In genomic region chr9:20382460-20383071, GRCh38 we compare ENCODE assay signal across 10 cellular contexts.
DNase-seq lines count a peak whose midpoint lies in the region; ATAC-seq, FAIRE-seq and TF ChIP-seq lines count a peak whose summit lies in the region.
"Had no signal": no experiment of that assay in that cellular context is flagged by ENCODE, and none has a peak within 500 bp of the region (broad histone marks: within the 10 kb centered on the region; RNA-seq: fewer than 3 reads in every experiment).

No MANE protein-coding gene starts in this region.

- no peak overlapping the region for H3K4me3 ChIP-seq in SK-N-SH (ENCODE audit: low read depth in 2 of 2, low read length in 1 of 2)
- no peak overlapping the region for H3K4me3 ChIP-seq in kidney (ENCODE audit: low read length in 2 of 2)
- no peak overlapping the region for H3K4me3 ChIP-seq in CD4-positive, alpha-beta memory T cell (ENCODE audit: low read length in 2 of 2)

- H4K20me1 ChIP-seq in SK-N-SH (ENCODE audit: insufficient read depth): no peaks in the 10 kb centered on the region

- peaks cover 4 to 8% of the 10 kb centered on the region in 2 donors for H3K36me3 Mint-ChIP-seq in CD4-positive, alpha-beta memory T cell
- H3K36me3 Mint-ChIP-seq: stimulated activated effector memory CD8-positive, alpha-beta T cell treated with anti-CD3 and anti-CD28 coated beads, Interleukin-12 subunit alpha, Interleukin-12 subunit beta, amount 100 ng/mL, for 72 hours had no signal

- no peak for FAIRE-seq in kidney (lab: Jason Lieb, UNC)

- DNase-seq in SK-N-SH (no peak), renal cortical epithelial cell (ENCODE audit: low read depth) (peak; percentile 41), kidney (no peak)
- no peak for DNase-seq in stimulated activated CD4-positive, alpha-beta T cell treated with anti-CD3 and anti-CD28 coated beads, Interleukin-15, amount 100 ng/mL, for 24 hours
- DNase-seq in CD4-positive, alpha-beta memory T cell: no peak

- peak overlapping the region in 1 of 7 donors; percentile 15 for H3K27ac Mint-ChIP-seq in CD4-positive, alpha-beta memory T cell
- H3K27ac Mint-ChIP-seq: dendritic cell treated with granulocyte-macrophage colony-stimulating factor and Interleukin-4, amounts not matched to agents 40 ng/mL and 50 ng/mL, for 4 days; stimulated activated effector memory CD8-positive, alpha-beta T cell treated with anti-CD3 and anti-CD28 coated beads, Interleukin-12 subunit alpha, Interleukin-12 subunit beta, amount 100 ng/mL, for 72 hours had no signal

- no peaks in the 10 kb centered on the region for H3K9me2 ChIP-seq in SK-N-SH

- H3K27me3 Mint-ChIP-seq in CD4-positive, alpha-beta memory T cell: no peaks in the 10 kb centered on the region
- H3K27me3 Mint-ChIP-seq: dendritic cell treated with granulocyte-macrophage colony-stimulating factor and Interleukin-4, amounts not matched to agents 40 ng/mL and 50 ng/mL, for 4 days had no signal

- H3K9me3 Mint-ChIP-seq in CD4-positive, alpha-beta memory T cell: no peaks in the 10 kb centered on the region
- H3K9me3 Mint-ChIP-seq: dendritic cell treated with granulocyte-macrophage colony-stimulating factor and Interleukin-4, amounts not matched to agents 40 ng/mL and 50 ng/mL, for 4 days; stimulated activated effector memory CD8-positive, alpha-beta T cell treated with anti-CD3 and anti-CD28 coated beads, Interleukin-12 subunit alpha, Interleukin-12 subunit beta, amount 100 ng/mL, for 72 hours had no signal

- peak; percentile 79 for ATAC-seq in SK-N-SH treated with all-trans-retinoic acid at 6 μM for 48 hours
- peak; percentile 40 for ATAC-seq in HG02870 (IDR thresholded peaks at IDR 0.05; ENCODE audit: unreplicated experiment)
- ATAC-seq: stimulated activated effector memory CD8-positive, alpha-beta T cell treated with anti-CD3 and anti-CD28 coated beads, Interleukin-12 subunit alpha, Interleukin-12 subunit beta, amount 100 ng/mL, for 72 hours had no signal

- peaks cover 4% of the 10 kb centered on the region for H3F3A ChIP-seq in SK-N-SH (replicated peaks; ENCODE audit: insufficient read depth)

- WGBS in SK-N-SH (ENCODE audit: low lambda C conversion rate): 67% methylated on average over 2 of the region's 2 CpGs

- H3K9me3 ChIP-seq in SK-N-SH (no peaks in the 10 kb centered on the region), kidney (ENCODE audit: control insufficient read depth in 1 of 2, low read length in 2 of 2) (no peaks in the 10 kb centered on the region)
- no peaks in the 10 kb centered on the region for H3K9me3 ChIP-seq in CD4-positive, alpha-beta memory T cell (ENCODE audit: control insufficient read depth in 1 of 2, low read length in 2 of 2)

- no peak for TF ChIP-seq RAD21 in SK-N-SH (IDR thresholded peaks at IDR 0.05; ENCODE audit: low read length)

- CTCF ChIA-PET in SK-N-SH (lab: Yijun Ruan, JAX): no interaction called here
- CTCF ChIA-PET in CD4-positive, alpha-beta memory T cell (lab: Charles Lee; ENCODE audit: partially characterized antibody): no interaction called here

- no peak overlapping the region for H3K27ac ChIP-seq in SK-N-SH (ENCODE audit: low read depth in 2 of 2, low read length in 1 of 2)
- peak overlapping the region; percentile 68 for H3K27ac ChIP-seq in VCaP
- H3K27ac ChIP-seq in kidney (ENCODE audit: low read depth in 2 of 2, low read length in 2 of 2): no peak overlapping the region
- H3K27ac ChIP-seq in CD4-positive, alpha-beta memory T cell (ENCODE audit: low read depth, low read length): no peak overlapping the region

- H3K27me3 ChIP-seq in SK-N-SH (ENCODE audit: insufficient read depth): no peaks in the 10 kb centered on the region
- no peaks in the 10 kb centered on the region for H3K27me3 ChIP-seq in CD4-positive, alpha-beta memory T cell (ENCODE audit: insufficient read depth, low read length)

- H3K4me1 ChIP-seq in SK-N-SH (ENCODE audit: control insufficient read depth in 1 of 2, insufficient read depth in 2 of 2, low read depth in 1 of 2, low read length in 1 of 2) (no peaks in the 10 kb centered on the region; a peak in 1 of 4 replicates), kidney (ENCODE audit: control insufficient read depth in 1 of 2, insufficient read depth in 1 of 2, low read depth in 1 of 2, low read length in 2 of 2) (no peaks in the 10 kb centered on the region)
- H3K4me1 ChIP-seq in CD4-positive, alpha-beta memory T cell (ENCODE audit: insufficient read depth, low read length): peaks cover 7% of the 10 kb centered on the region

- no peak overlapping the region for H3K9ac ChIP-seq in SK-N-SH
- no peak overlapping the region for H3K9ac ChIP-seq in kidney (ENCODE audit: low read length in 2 of 2)

- no peak for TF ChIP-seq EP300 in SK-N-SH (IDR thresholded peaks at IDR 0.05; ENCODE audit: borderline replicate concordance in 1 of 2, low read depth in 1 of 2, low read length in 1 of 2)

- no peak overlapping the region for H2AFZ ChIP-seq in SK-N-SH (ENCODE audit: low read depth)

- no peak overlapping the region for H3K4me2 ChIP-seq in SK-N-SH

- H3K36me3 ChIP-seq in SK-N-SH (replicated peaks in 1 of 2; ENCODE audit: control insufficient read depth in 1 of 2, insufficient read depth in 2 of 2, low read length in 1 of 2): no peaks in the 10 kb centered on the region
- H3K36me3 ChIP-seq in kidney (ENCODE audit: control insufficient read depth in 1 of 2, insufficient read depth in 2 of 2, low read length in 2 of 2): no peaks in the 10 kb centered on the region
- no peaks in the 10 kb centered on the region for H3K36me3 ChIP-seq in CD4-positive, alpha-beta memory T cell (ENCODE audit: insufficient read depth, low read length)

- intact Hi-C loops in kidney (cut with DNase I): no loop called here
- intact Hi-C loops in CD4-positive, alpha-beta memory T cell (cut with micrococcal nuclease): no loop called here

- peak overlapping the region in 1 of 8 donors; percentile 57 for H3K4me3 Mint-ChIP-seq in CD4-positive, alpha-beta memory T cell
- H3K4me3 Mint-ChIP-seq: dendritic cell treated with granulocyte-macrophage colony-stimulating factor and Interleukin-4, amounts not matched to agents 40 ng/mL and 50 ng/mL, for 4 days; stimulated activated effector memory CD8-positive, alpha-beta T cell treated with anti-CD3 and anti-CD28 coated beads, Interleukin-12 subunit alpha, Interleukin-12 subunit beta, amount 100 ng/mL, for 72 hours had no signal

- H3K79me2 ChIP-seq in SK-N-SH (ENCODE audit: insufficient read depth): no peaks in the 10 kb centered on the region

- POLR2A ChIA-PET in SK-N-SH (lab: Yijun Ruan, JAX): no interaction called here
- POLR2A ChIA-PET in CD4-positive, alpha-beta memory T cell (lab: Charles Lee; ENCODE audit: partially characterized antibody): no interaction called here

- no peak for TF ChIP-seq CTCF in SK-N-SH (IDR thresholded peaks at IDR 0.05)
- TF ChIP-seq CTCF in VCaP (conservative IDR thresholded peaks at IDR 0.05): no peak
- no peak for TF ChIP-seq CTCF in kidney (IDR thresholded peaks at IDR 0.05; ENCODE audit: borderline replicate concordance, extremely low read depth, insufficient read depth)

- H3K4me1 Mint-ChIP-seq in CD4-positive, alpha-beta memory T cell: peaks cover 24 to 49% (median 40%) of the 10 kb centered on the region in 4 donors
- H3K4me1 Mint-ChIP-seq: stimulated activated effector memory CD8-positive, alpha-beta T cell treated with anti-CD3 and anti-CD28 coated beads, Interleukin-12 subunit alpha, Interleukin-12 subunit beta, amount 100 ng/mL, for 72 hours had no signal

TF ChIP-seq in SK-N-SH treated with all-trans-retinoic acid at 6 μM for 48 hours, 23 proteins besides CTCF, POLR2A, EP300 and RAD21 (continues in another document):
- TF ChIP-seq ZC3H10 (CRISPR knock-in tag; IDR thresholded peaks at IDR 0.05): no peak
- no peak for TF ChIP-seq TCF4 (CRISPR knock-in tag; IDR thresholded peaks at IDR 0.05; ENCODE audit: borderline replicate concordance)
- no peak for TF ChIP-seq PATZ1 (CRISPR knock-in tag; IDR thresholded peaks at IDR 0.05; ENCODE audit: borderline replicate concordance)
- TF ChIP-seq TOX (CRISPR knock-in tag; IDR thresholded peaks at IDR 0.05; ENCODE audit: borderline replicate concordance): no peak
- TF ChIP-seq SNAI2 (CRISPR knock-in tag; IDR thresholded peaks at IDR 0.05): no peak
- no peak for TF ChIP-seq ZNF70 (CRISPR knock-in tag; IDR thresholded peaks at IDR 0.05)

TF ChIP-seq in SK-N-SH, 30 proteins besides CTCF, POLR2A, EP300 and RAD21:
- TF ChIP-seq PBX3 (IDR thresholded peaks at IDR 0.05): no peak
- no peak for TF ChIP-seq JUND (IDR thresholded peaks at IDR 0.05)
- no peak for TF ChIP-seq MXI1 (IDR thresholded peaks at IDR 0.05; ENCODE audit: low read depth, low read length)
- TF ChIP-seq TCF12 (IDR thresholded peaks at IDR 0.05): no peak
- no peak for TF ChIP-seq FOSL2 (IDR thresholded peaks at IDR 0.05; ENCODE audit: borderline replicate concordance, low read depth)
- TF ChIP-seq GABPA (IDR thresholded peaks at IDR 0.05; ENCODE audit: low read depth): no peak
- no peak for TF ChIP-seq RXRA (IDR thresholded peaks at IDR 0.05; ENCODE audit: borderline replicate concordance, low read depth)
